ENCODE assay signal across 8 cellular contexts in the genomic region with DNA sequence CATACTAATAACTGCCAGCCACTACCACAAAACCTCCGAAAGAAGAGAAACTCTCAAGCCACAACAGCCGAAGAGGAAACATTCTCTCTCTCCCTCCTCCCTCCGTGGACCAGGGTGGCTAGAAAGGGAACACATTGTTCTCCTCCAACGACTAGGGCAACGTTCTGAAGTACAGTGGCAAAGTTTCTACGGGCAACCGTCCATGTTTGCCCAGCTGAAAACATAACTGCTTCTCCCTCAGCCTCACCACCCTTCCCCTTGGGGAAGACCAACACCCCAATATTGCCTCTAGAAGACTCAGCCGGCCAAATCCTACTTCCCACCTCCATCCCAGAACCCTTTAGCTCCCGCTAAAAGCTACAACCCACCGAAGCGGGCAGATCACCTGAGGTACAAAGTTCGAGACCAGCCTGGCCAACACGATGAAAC.
A peak's percentile ranks its signal among the peaks of the same experiment; 100 is the strongest.
DNase-seq lines count a peak whose midpoint lies in the region; ATAC-seq and TF ChIP-seq lines count a peak whose summit lies in the region.

No MANE protein-coding gene starts in this region.

- H3K36me3 ChIP-seq in NT2/D1 (ENCODE audit: insufficient read depth, insufficient read length, low read length): peaks cover 61% of the 10 kb centered on the region
- peaks cover 40 to 49% of the 10 kb centered on the region in 2 donors for H3K36me3 ChIP-seq in mucosa of rectum (ENCODE audit: control insufficient read depth in 2 of 2, insufficient read depth in 2 of 2, low read length in 2 of 2)

- H3K27ac ChIP-seq in coronary artery (peak overlapping the region; percentile 98 to 99), mucosa of rectum (ENCODE audit: low read depth in 2 of 2, low read length in 2 of 2) (peak overlapping the region; percentile 95 to 98)

- peak overlapping the region; percentile 95 for H3K9ac ChIP-seq in NT2/D1 (ENCODE audit: insufficient read length, low read depth)
- H3K9ac ChIP-seq in mucosa of rectum (ENCODE audit: low read depth in 1 of 2, low read length in 2 of 2): peak overlapping the region; percentile 92 to 99

- H3K4me3 ChIP-seq in NT2/D1 (ENCODE audit: insufficient read length, low read depth): peak overlapping the region; percentile 85
- H3K4me3 ChIP-seq in coronary artery: peak overlapping the region; percentile 80
- H3K4me3 ChIP-seq in mucosa of rectum (ENCODE audit: low read length in 2 of 2): peak overlapping the region; percentile 91

- TF ChIP-seq CTCF in coronary artery (IDR thresholded peaks at IDR 0.05): no peak

- no peaks in the 10 kb centered on the region for H3K9me3 ChIP-seq in NT2/D1 (ENCODE audit: insufficient read depth, low read length)
- H3K9me3 ChIP-seq in mucosa of rectum (ENCODE audit: control insufficient read depth in 2 of 2, low read length in 2 of 2): no peaks in the 10 kb centered on the region

- peak; percentile 9 for DNase-seq in DMS79 treated with DMSO at 0.1 percent for 48 hours (lab: John Stamatoyannopoulos, UW)
- no peak for DNase-seq in DMS79 (lab: John Stamatoyannopoulos, UW)
- DNase-seq in NT2/D1 (ENCODE audit: low read depth, low spot score): no peak
- DNase-seq in coronary artery (ENCODE audit: low spot score): no peak
- DNase-seq in DMS53 treated with DMSO at 0.1 percent for 48 hours (lab: John Stamatoyannopoulos, UW; ENCODE audit: unreplicated experiment): no peak

- H3K27me3 ChIP-seq in NT2/D1 (ENCODE audit: insufficient read depth, insufficient read length): peaks cover 5% of the 10 kb centered on the region
- H3K27me3 ChIP-seq in mucosa of rectum (ENCODE audit: control insufficient read depth in 2 of 2, insufficient read depth in 2 of 2, low read length in 2 of 2): no peaks in the 10 kb centered on the region

- H3K4me1 ChIP-seq in NT2/D1 (ENCODE audit: insufficient read depth, insufficient read length) (peaks cover 2% of the 10 kb centered on the region), mucosa of rectum (ENCODE audit: control insufficient read depth in 2 of 2, insufficient read depth in 2 of 2, low read length in 2 of 2) (peaks cover 3 to 21% of the 10 kb centered on the region in 2 donors)

- ATAC-seq in HG03457 (IDR thresholded peaks at IDR 0.05; ENCODE audit: unreplicated experiment) (no peak), HG02642 (IDR thresholded peaks at IDR 0.05; ENCODE audit: poor library complexity, unreplicated experiment) (no peak)
